Comparison of ENCODE assay signal across 8 cellular contexts in genomic region chr1:8848663-8849386, GRCh38. TPM values are rescaled to one million over a fixed set of nuclear protein-coding genes. Genes with fewer than 3 reads are reported as not detected.
DNase-seq lines count a peak whose midpoint lies in the region; ATAC-seq and TF ChIP-seq lines count a peak whose summit lies in the region.

No MANE protein-coding gene starts in this region.

- H3K27ac Mint-ChIP-seq in activated T-helper 2 cell treated with anti-CD3 and anti-CD28 coated beads, Interferon-gamma antibody, Interleukin-2, Interleukin-4, amounts not matched to agents 10 μg/mL and 5 μg/mL and 100 μg/mL, durations not matched to agents 14 hours and 24 hours and 36 hours, result no peak overlapping the region
- H3K27ac Mint-ChIP-seq in stimulated activated naive CD8-positive, alpha-beta T cell treated with anti-CD3 and anti-CD28 coated beads, Interleukin-15, amount 100 ng/mL, for 72 hours, result no peak overlapping the region

- H3K4me3 ChIP-seq in GM12865 (ENCODE audit: low read depth, low read length) (no peak overlapping the region), neuronal stem cell (ENCODE audit: low read length in 2 of 2) (no peak overlapping the region)

- ATAC-seq in stimulated activated naive CD8-positive, alpha-beta T cell treated with anti-CD3 and anti-CD28 coated beads, Interleukin-15, amount 100 ng/mL, for 72 hours, result peak; percentile 96
- ATAC-seq in HG03439 (IDR thresholded peaks at IDR 0.05; ENCODE audit: unreplicated experiment), result no peak

- H3K23ac ChIP-seq in neuronal stem cell (ENCODE audit: low read depth, low read length, poor library complexity), result no peak overlapping the region

- H3K18ac ChIP-seq in neuronal stem cell (ENCODE audit: low read length), result no peak overlapping the region

- H3K27ac ChIP-seq in neuronal stem cell (replicated peaks; ENCODE audit: low read length), result no peak overlapping the region

- H3K4me1 ChIP-seq in neuronal stem cell (ENCODE audit: control insufficient read depth in 2 of 2, insufficient read depth in 1 of 2, low read depth in 1 of 2, low read length in 2 of 2), result peaks cover 0 to 4% of the 10 kb centered on the region in 2 donors

- no peaks in the 10 kb centered on the region for H3K9me3 ChIP-seq in neuronal stem cell (replicated peaks in 1 of 2; ENCODE audit: control insufficient read depth in 2 of 2, insufficient read depth in 1 of 2, low read depth in 1 of 2, low read length in 2 of 2)

- H3K9me3 Mint-ChIP-seq in activated T-helper 2 cell treated with anti-CD3 and anti-CD28 coated beads, Interferon-gamma antibody, Interleukin-2, Interleukin-4, amounts not matched to agents 10 μg/mL and 5 μg/mL and 100 μg/mL, durations not matched to agents 14 hours and 24 hours and 36 hours, result no peaks in the 10 kb centered on the region
- no peaks in the 10 kb centered on the region for H3K9me3 Mint-ChIP-seq in stimulated activated naive CD8-positive, alpha-beta T cell treated with anti-CD3 and anti-CD28 coated beads, Interleukin-15, amount 100 ng/mL, for 72 hours

- DNase-seq in GM12865 (ENCODE audit: low read depth) (peak; percentile 85), LHCN-M2 (ENCODE audit: low read depth) (peak; percentile 93), RPMI7951 (ENCODE audit: low read depth) (peak; percentile 92), fibroblast of the conjunctiva (ENCODE audit: low read depth) (peak; percentile 92), neuronal stem cell (ENCODE audit: low spot score) (peak; percentile 83)
- peak; percentile 56 for DNase-seq in activated T-helper 2 cell treated with anti-CD3 and anti-CD28 coated beads, Interferon-gamma antibody, Interleukin-2, Interleukin-4, amounts not matched to agents 10 μg/mL and 5 μg/mL and 100 μg/mL, durations not matched to agents 14 hours and 24 hours and 36 hours (ENCODE audit: low spot score)
- peak; percentile 78 for DNase-seq in stimulated activated naive CD8-positive, alpha-beta T cell treated with anti-CD3 and anti-CD28 coated beads, Interleukin-15, amount 100 ng/mL, for 72 hours

- no peak overlapping the region for H3K4me2 ChIP-seq in neuronal stem cell (ENCODE audit: insufficient read depth, low read length, poor library complexity, severe bottlenecking)

- H2AK5ac ChIP-seq in neuronal stem cell (ENCODE audit: low read depth, low read length), result no peak overlapping the region

- no peaks in the 10 kb centered on the region for H3K36me3 ChIP-seq in neuronal stem cell (replicated peaks in 1 of 2; ENCODE audit: control insufficient read depth in 2 of 2, insufficient read depth in 2 of 2, low read length in 2 of 2)

- no peak overlapping the region for H3K14ac ChIP-seq in neuronal stem cell (ENCODE audit: low read length)

- H3K9ac ChIP-seq in neuronal stem cell (ENCODE audit: low read depth, low read length, poor library complexity), result no peak overlapping the region

- H2BK15ac ChIP-seq in neuronal stem cell (ENCODE audit: low read length), result no peak overlapping the region

- no CpG with 5 or more reads among the region's 19 CpGs for WGBS in neuronal stem cell (ENCODE audit: extremely low coverage in 2 of 2, insufficient read length in 2 of 2, insufficient replicate concordance in 1 of 2), 2 donors

- no peak overlapping the region for H3K4me3 Mint-ChIP-seq in activated T-helper 2 cell treated with anti-CD3 and anti-CD28 coated beads, Interferon-gamma antibody, Interleukin-2, Interleukin-4, amounts not matched to agents 10 μg/mL and 5 μg/mL and 100 μg/mL, durations not matched to agents 14 hours and 24 hours and 36 hours (ENCODE audit: low read depth)
- no peak overlapping the region for H3K4me3 Mint-ChIP-seq in stimulated activated naive CD8-positive, alpha-beta T cell treated with anti-CD3 and anti-CD28 coated beads, Interleukin-15, amount 100 ng/mL, for 72 hours

- no peaks in the 10 kb centered on the region for H3K4me1 Mint-ChIP-seq in activated T-helper 2 cell treated with anti-CD3 and anti-CD28 coated beads, Interferon-gamma antibody, Interleukin-2, Interleukin-4, amounts not matched to agents 10 μg/mL and 5 μg/mL and 100 μg/mL, durations not matched to agents 14 hours and 24 hours and 36 hours (ENCODE audit: low read depth)
- peaks cover 11% of the 10 kb centered on the region for H3K4me1 Mint-ChIP-seq in stimulated activated naive CD8-positive, alpha-beta T cell treated with anti-CD3 and anti-CD28 coated beads, Interleukin-15, amount 100 ng/mL, for 72 hours

- H4K91ac ChIP-seq in neuronal stem cell (ENCODE audit: low read depth, low read length, poor library complexity), result no peak overlapping the region

- TF ChIP-seq CTCF in GM12865 (IDR thresholded peaks at IDR 0.05; ENCODE audit: insufficient read depth, low read depth, low read length, missing control alignments), result peak; percentile 92

- H2BK12ac ChIP-seq in neuronal stem cell (ENCODE audit: low read length), result no peak overlapping the region

- H3K4ac ChIP-seq in neuronal stem cell (ENCODE audit: low read length), result no peak overlapping the region

- intact Hi-C loops in activated T-helper 2 cell treated with anti-CD3 and anti-CD28 coated beads, Interferon-gamma antibody, Interleukin-2, Interleukin-4, amounts not matched to agents 10 μg/mL and 5 μg/mL and 100 μg/mL, durations not matched to agents 14 hours and 24 hours and 36 hours (cut with micrococcal nuclease), result loop anchor here (2.0 to 5.0 kb wide), 2 partner anchors 127 to 288 kb away; no protein-coding TSS in a partner anchor

- H3K36me3 Mint-ChIP-seq in activated T-helper 2 cell treated with anti-CD3 and anti-CD28 coated beads, Interferon-gamma antibody, Interleukin-2, Interleukin-4, amounts not matched to agents 10 μg/mL and 5 μg/mL and 100 μg/mL, durations not matched to agents 14 hours and 24 hours and 36 hours (ENCODE audit: low read depth), result no peaks in the 10 kb centered on the region

- no peaks in the 10 kb centered on the region for H3K79me1 ChIP-seq in neuronal stem cell (ENCODE audit: low read depth, low read length)

- H2BK120ac ChIP-seq in neuronal stem cell (ENCODE audit: low read depth, low read length), result no peak overlapping the region

- H2BK5ac ChIP-seq in neuronal stem cell (ENCODE audit: low read length), result no peak overlapping the region

- H3K27me3 ChIP-seq in neuronal stem cell (ENCODE audit: control insufficient read depth in 3 of 3, insufficient read depth in 3 of 3, low read depth in 1 of 3, low read length in 3 of 3), result no peaks in the 10 kb centered on the region

- H3K27me3 Mint-ChIP-seq in activated T-helper 2 cell treated with anti-CD3 and anti-CD28 coated beads, Interferon-gamma antibody, Interleukin-2, Interleukin-4, amounts not matched to agents 10 μg/mL and 5 μg/mL and 100 μg/mL, durations not matched to agents 14 hours and 24 hours and 36 hours (ENCODE audit: low read depth), result no peaks in the 10 kb centered on the region
- peaks cover 9% of the 10 kb centered on the region for H3K27me3 Mint-ChIP-seq in stimulated activated naive CD8-positive, alpha-beta T cell treated with anti-CD3 and anti-CD28 coated beads, Interleukin-15, amount 100 ng/mL, for 72 hours

- peak overlapping the region; percentile 74 for H2AFZ ChIP-seq in neuronal stem cell (ENCODE audit: low read length)

- H4K8ac ChIP-seq in neuronal stem cell (ENCODE audit: low read depth, low read length), result no peak overlapping the region

RNA-seq across cellular contexts. Expression of gene ENO1, which starts 29.7 kb away (rescaled TPM):
- total RNA-seq in LHCN-M2 (2014; rRNA removed), result 2,184 and 2,442 TPM in 2 replicates
- 2,381 TPM for polyA plus RNA-seq in LHCN-M2 (2012)
- 4,200 and 4,316 TPM in 2 replicates for total RNA-seq in RPMI7951 (2014; rRNA removed; shearing (Covaris generic))
- 3,630 and 3,637 TPM in 2 replicates for total RNA-seq in activated T-helper 2 cell treated with anti-CD3 and anti-CD28 coated beads, Interferon-gamma antibody, Interleukin-2, Interleukin-4, amounts not matched to agents 10 μg/mL and 5 μg/mL and 100 μg/mL, durations not matched to agents 14 hours and 24 hours and 36 hours
- polyA plus RNA-seq in neuronal stem cell (2013, experiment 1 of 2), result 492 TPM
- 487 TPM for polyA plus RNA-seq in neuronal stem cell (2013, experiment 2 of 2)

RNA-seq across cellular contexts. Expression of gene RERE, which starts 31.4 kb away (rescaled TPM):
- total RNA-seq in LHCN-M2 (2014; rRNA removed), result 5.6 and 9.8 TPM in 2 replicates
- polyA plus RNA-seq in LHCN-M2 (2012), result 22.4 TPM
- 7.4 and 10.3 TPM in 2 replicates for total RNA-seq in RPMI7951 (2014; rRNA removed; shearing (Covaris generic))
- total RNA-seq in activated T-helper 2 cell treated with anti-CD3 and anti-CD28 coated beads, Interferon-gamma antibody, Interleukin-2, Interleukin-4, amounts not matched to agents 10 μg/mL and 5 μg/mL and 100 μg/mL, durations not matched to agents 14 hours and 24 hours and 36 hours, result 139 and 154 TPM in 2 replicates
- 36.6 TPM for polyA plus RNA-seq in neuronal stem cell (2013, experiment 1 of 2)
- 38.4 TPM for polyA plus RNA-seq in neuronal stem cell (2013, experiment 2 of 2)

Comparison
In these comparisons a context has a peak if more than half of its experiments do, and no peak if none do; other contexts are left out.
1. RNA of gene RERE, which starts 31.4 kb away (total RNA-seq): 139 to 154 TPM in activated T-helper 2 cell treated with anti-CD3 and anti-CD28 coated beads, Interferon-gamma antibody, Interleukin-2, Interleukin-4, amounts not matched to agents 10 μg/mL and 5 μg/mL and 100 μg/mL, durations not matched to agents 14 hours and 24 hours and 36 hours; 7.4 to 10.3 TPM in RPMI7951 and 5.6 to 9.8 TPM in LHCN-M2; every median in the first group is over 10 times any median in the second.
2. Peak in every context shown above with its lines, with median percentiles within 50 percentile points of each other: DNase-seq.